Comparison of ENCODE assay signal across 8 cellular contexts in the genomic region with DNA sequence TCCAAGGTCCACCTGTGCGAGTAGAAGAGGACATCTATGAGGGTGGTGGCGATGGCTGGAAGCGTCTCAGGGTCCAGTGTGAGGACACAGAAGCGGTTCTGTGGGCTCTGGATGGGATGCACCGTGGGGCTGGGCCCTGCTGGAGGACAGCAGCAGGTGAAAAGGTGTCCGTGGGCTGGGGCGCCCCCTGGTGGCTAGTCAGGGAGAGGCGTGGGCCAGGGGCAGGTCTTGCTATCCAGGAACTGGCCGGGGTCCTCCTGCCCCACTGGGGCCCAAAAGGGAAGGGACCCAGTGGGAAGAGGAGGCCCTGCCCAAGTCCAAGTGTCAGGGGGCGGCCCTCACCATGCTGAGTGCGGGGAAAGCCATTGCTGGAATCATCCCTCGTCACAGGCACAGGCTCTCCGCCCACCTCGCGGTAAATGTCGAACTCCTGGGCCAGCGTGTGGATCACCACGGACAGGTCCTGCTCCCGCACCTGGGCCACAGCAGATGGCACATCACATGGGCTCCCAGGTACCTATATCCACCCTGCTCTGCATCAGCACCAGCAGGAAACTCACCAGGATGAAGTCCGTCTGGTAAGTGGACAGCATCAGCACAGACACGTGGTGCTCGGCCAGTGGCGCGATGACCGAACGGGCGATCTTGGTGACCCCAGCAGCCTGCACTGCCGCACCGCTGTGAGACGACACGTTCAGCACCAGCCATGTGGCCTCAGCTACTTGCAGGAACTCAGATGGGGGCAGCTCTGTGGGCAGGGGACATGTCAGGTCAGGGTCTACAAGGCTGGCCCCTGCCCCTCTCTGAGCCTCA. TPM values are rescaled to one million over a fixed set of nuclear protein-coding genes. Genes with fewer than 3 reads are reported as not detected.
DNase-seq lines count a peak whose midpoint lies in the region; ATAC-seq, FAIRE-seq and TF ChIP-seq lines count a peak whose summit lies in the region.

No MANE protein-coding gene starts in this region.

- DNase-seq in DMS153 (lab: John Stamatoyannopoulos, UW) (peak; percentile 10), astrocyte (ENCODE audit: low read depth) (no peak), kidney (no peak)
- peak; percentile 47 for DNase-seq in Jurkat, Clone E6-1 (ENCODE audit: low read depth, low spot score)
- peak; percentile 83 for DNase-seq in T-helper 2 cell treated with Interferon-gamma antibody and Interleukin-4, amounts not matched to agents 5 μg/mL and 100 μg/mL, for 36 hours (ENCODE audit: low spot score)
- peak; percentile 77 to 89 for DNase-seq in stimulated activated CD4-positive, alpha-beta T cell treated with anti-CD3 and anti-CD28 coated beads, Interleukin-4, amount 100 ng/mL, for 4 hours

- H3K4me1 Mint-ChIP-seq in T-helper 2 cell treated with Interferon-gamma antibody and Interleukin-4, amounts not matched to agents 5 μg/mL and 100 μg/mL, for 36 hours (ENCODE audit: low read depth), result peaks cover 60% of the 10 kb centered on the region
- H3K4me1 Mint-ChIP-seq in astrocyte (ENCODE audit: low read depth, unreplicated experiment), result peaks cover 7% of the 10 kb centered on the region

- H3K4me1 ChIP-seq in astrocyte (ENCODE audit: insufficient read depth, low read length) (peaks cover 33% of the 10 kb centered on the region), kidney (ENCODE audit: control insufficient read depth in 1 of 2, insufficient read depth in 1 of 2, low read depth in 1 of 2, low read length in 2 of 2) (peaks cover 32 to 33% of the 10 kb centered on the region in 2 donors)

- no peaks in the 10 kb centered on the region for H3K36me3 ChIP-seq in astrocyte (ENCODE audit: insufficient read depth, low read length)
- H3K36me3 ChIP-seq in kidney (ENCODE audit: control insufficient read depth in 1 of 2, insufficient read depth in 2 of 2, low read length in 2 of 2), result peaks cover 3 to 15% of the 10 kb centered on the region in 2 donors

- intact Hi-C loops in kidney (cut with DNase I), result no loop called here

- H3K4me3 ChIP-seq in Jurkat, Clone E6-1 (ENCODE audit: low read length), result no peak overlapping the region
- H3K4me3 ChIP-seq in astrocyte (ENCODE audit: insufficient read depth, low read depth, low read length), result no peak overlapping the region
- no peak overlapping the region for H3K4me3 ChIP-seq in kidney (ENCODE audit: low read length in 2 of 2)

- H3K27ac ChIP-seq in astrocyte (ENCODE audit: low read depth, low read length) (no peak overlapping the region), kidney (ENCODE audit: low read depth in 2 of 2, low read length in 2 of 2) (no peak overlapping the region)

- H3K4me3 Mint-ChIP-seq in T-helper 2 cell treated with Interferon-gamma antibody and Interleukin-4, amounts not matched to agents 5 μg/mL and 100 μg/mL, for 36 hours, result peak overlapping the region; percentile 90
- H3K4me3 Mint-ChIP-seq in astrocyte (ENCODE audit: unreplicated experiment), result no peak overlapping the region

- no peak overlapping the region for H2AFZ ChIP-seq in astrocyte (ENCODE audit: low read depth, low read length)

- H3K27me3 Mint-ChIP-seq in T-helper 2 cell treated with Interferon-gamma antibody and Interleukin-4, amounts not matched to agents 5 μg/mL and 100 μg/mL, for 36 hours (ENCODE audit: low read depth), result no peaks in the 10 kb centered on the region
- no peaks in the 10 kb centered on the region for H3K27me3 Mint-ChIP-seq in astrocyte (ENCODE audit: low read depth, unreplicated experiment)

- peak; percentile 68 for TF ChIP-seq CTCF in astrocyte (IDR thresholded peaks at IDR 0.05; ENCODE audit: insufficient read depth, low read depth, low read length)
- peak; percentile 78 for TF ChIP-seq CTCF in kidney (IDR thresholded peaks at IDR 0.05; ENCODE audit: borderline replicate concordance, extremely low read depth, insufficient read depth)

- H3K4me2 ChIP-seq in astrocyte (ENCODE audit: low read length), result no peak overlapping the region

- ATAC-seq in GM18502 (IDR thresholded peaks at IDR 0.05; ENCODE audit: poor library complexity, unreplicated experiment) (no peak), HG03571 (IDR thresholded peaks at IDR 0.05; ENCODE audit: unreplicated experiment) (no peak)

- H3K36me3 Mint-ChIP-seq in T-helper 2 cell treated with Interferon-gamma antibody and Interleukin-4, amounts not matched to agents 5 μg/mL and 100 μg/mL, for 36 hours (ENCODE audit: low read depth), result peaks cover 26% of the 10 kb centered on the region
- H3K36me3 Mint-ChIP-seq in astrocyte (ENCODE audit: low read depth, unreplicated experiment), result peaks cover 15% of the 10 kb centered on the region

- no peaks in the 10 kb centered on the region for H3K9me3 ChIP-seq in astrocyte (ENCODE audit: insufficient read depth, low read depth, low read length)
- no peaks in the 10 kb centered on the region for H3K9me3 ChIP-seq in kidney (ENCODE audit: control insufficient read depth in 1 of 2, low read length in 2 of 2)

- FAIRE-seq in astrocyte (lab: Jason Lieb, UNC), result no peak
- no peak for FAIRE-seq in kidney (lab: Jason Lieb, UNC)

- H3K79me2 ChIP-seq in astrocyte (ENCODE audit: insufficient read depth, low read length), result peaks cover 3% of the 10 kb centered on the region

- H3K27ac Mint-ChIP-seq in T-helper 2 cell treated with Interferon-gamma antibody and Interleukin-4, amounts not matched to agents 5 μg/mL and 100 μg/mL, for 36 hours, result peak overlapping the region; percentile 73
- H3K27ac Mint-ChIP-seq in astrocyte (ENCODE audit: unreplicated experiment), result no peak overlapping the region

- H3K9ac ChIP-seq in astrocyte (ENCODE audit: low read length), result no peak overlapping the region
- peak overlapping the region in 1 of 2 donors; percentile 66 for H3K9ac ChIP-seq in kidney (ENCODE audit: low read length in 2 of 2)

- H3K27me3 ChIP-seq in astrocyte (ENCODE audit: insufficient read depth, low read length), result no peaks in the 10 kb centered on the region

- H4K20me1 ChIP-seq in astrocyte (ENCODE audit: insufficient read depth, low read length), result peaks cover 18% of the 10 kb centered on the region

- no peaks in the 10 kb centered on the region for H3K9me3 Mint-ChIP-seq in T-helper 2 cell treated with Interferon-gamma antibody and Interleukin-4, amounts not matched to agents 5 μg/mL and 100 μg/mL, for 36 hours
- no peaks in the 10 kb centered on the region for H3K9me3 Mint-ChIP-seq in astrocyte (ENCODE audit: unreplicated experiment)

RNA-seq across cellular contexts. Expression of gene CASTOR1, which starts 2.3 kb away (rescaled TPM):
- 12.7 TPM for polyA plus RNA-seq in Jurkat, Clone E6-1 (2012; ENCODE audit: insufficient read depth, insufficient read length)
- total RNA-seq in astrocyte, result 15.2 and 16.2 TPM in 2 replicates
- 16.5 TPM for total RNA-seq in kidney
- polyA plus RNA-seq in kidney (ENCODE audit: insufficient read depth, low read depth, low replicate concordance), result 71.7 TPM

RNA-seq across cellular contexts. Expression of gene OSM, which starts 20.4 kb away (rescaled TPM):
- polyA plus RNA-seq in Jurkat, Clone E6-1 (2012; ENCODE audit: insufficient read depth, insufficient read length), result not detected
- total RNA-seq in astrocyte (not detected in 2 replicates), kidney (1.2 TPM)
- 0.56 TPM for polyA plus RNA-seq in kidney (ENCODE audit: insufficient read depth, low read depth, low replicate concordance)

RNA-seq across cellular contexts. Expression of gene TBC1D10A, which starts 39.7 kb away (rescaled TPM):
- 24.0 TPM for polyA plus RNA-seq in Jurkat, Clone E6-1 (2012; ENCODE audit: insufficient read depth, insufficient read length)
- total RNA-seq in astrocyte, result 32.7 and 33.3 TPM in 2 replicates
- 34.5 TPM for total RNA-seq in kidney
- 31.0 TPM for polyA plus RNA-seq in kidney (ENCODE audit: insufficient read depth, low read depth, low replicate concordance)

RNA-seq across cellular contexts. Expression of gene LIF, which starts 40.5 kb away (rescaled TPM):
- 1.0 TPM for polyA plus RNA-seq in Jurkat, Clone E6-1 (2012; ENCODE audit: insufficient read depth, insufficient read length)
- total RNA-seq in astrocyte, result 63.3 and 100 TPM in 2 replicates
- 10.7 TPM for total RNA-seq in kidney
- 0.67 TPM for polyA plus RNA-seq in kidney (ENCODE audit: insufficient read depth, low read depth, low replicate concordance)

Comparison
In these comparisons a context has a peak if more than half of its experiments do, and no peak if none do; other contexts are left out.
1. DNase-seq: peak in DMS153 (single experiment), Jurkat, Clone E6-1 (single experiment), T-helper 2 cell treated with Interferon-gamma antibody and Interleukin-4, amounts not matched to agents 5 μg/mL and 100 μg/mL, for 36 hours (single experiment) and stimulated activated CD4-positive, alpha-beta T cell treated with anti-CD3 and anti-CD28 coated beads, Interleukin-4, amount 100 ng/mL, for 4 hours (2 of 2); none in astrocyte (single experiment) and kidney (single experiment).